26 cellular contexts compared by ENCODE assay signal in the genomic region with DNA sequence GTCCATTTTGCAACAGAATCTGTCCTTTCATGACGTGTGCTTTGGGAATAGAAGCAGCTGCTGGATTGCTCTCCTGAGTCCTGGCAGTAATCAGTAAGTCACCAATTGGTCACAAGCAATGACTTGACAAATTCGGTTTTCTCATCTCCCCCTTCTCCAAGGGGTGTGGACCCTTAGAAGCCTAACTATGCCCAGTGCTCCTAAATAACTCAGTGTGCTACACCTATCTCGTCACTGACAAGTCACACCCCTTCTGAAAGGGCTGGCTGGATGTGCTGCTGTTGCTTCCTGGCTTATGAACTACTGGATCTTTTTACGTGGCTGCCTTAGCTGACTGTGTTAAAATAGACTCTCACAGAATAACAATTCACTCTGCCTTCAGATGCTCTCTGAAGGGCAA.
DNase-seq lines count a peak whose midpoint lies in the region; ATAC-seq, FAIRE-seq and TF ChIP-seq lines count a peak whose summit lies in the region.
"Had no signal": no experiment of that assay in that cellular context is flagged by ENCODE, and none has a peak within 500 bp of the region (broad histone marks: within the 10 kb centered on the region; RNA-seq: fewer than 3 reads in every experiment).

No MANE protein-coding gene starts in this region.

- H3K23me2 ChIP-seq in H1 (ENCODE audit: low read depth, low read length) = no peaks in the 10 kb centered on the region

- H3K27me3 ChIP-seq in GM23338 (ENCODE audit: insufficient read depth) (no peaks in the 10 kb centered on the region), H1 (replicated peaks in 1 of 4; ENCODE audit: control insufficient read depth in 3 of 4, extremely low read depth in 1 of 4, insufficient read depth in 3 of 4, low read length in 3 of 4) (no peaks in the 10 kb centered on the region), upper lobe of right lung (no peaks in the 10 kb centered on the region)
- H3K27me3 ChIP-seq: BLaER1 treated with 17β-estradiol and CSF1 and Interleukin-3, amounts not matched to agents 10 nM and 100 nM; breast epithelium; MG63; sigmoid colon; SJCRH30; stomach; tibial artery had no signal

- no peaks in the 10 kb centered on the region for H3K9me3 Mint-ChIP-seq in GM23338
- H3K9me3 Mint-ChIP-seq in mesothelial cell of epicardium = peaks cover 4% of the 10 kb centered on the region

- no peak for DNase-seq in GM23338 (ENCODE audit: low spot score)
- peak; percentile 30 for DNase-seq in NCI-H460 (ENCODE audit: extremely low read depth, low read depth)
- no peak for DNase-seq in H1 (ENCODE audit: low read depth in 1 of 2, low spot score in 2 of 2)
- DNase-seq in mesothelial cell of epicardium (ENCODE audit: low spot score in 2 of 2, unreplicated experiment in 2 of 2) = no peak
- no peak for DNase-seq in NCI-H1436 (lab: John Stamatoyannopoulos, UW)
- DNase-seq in upper lobe of right lung = no peak
- DNase-seq in glomerular visceral epithelial cell (ENCODE audit: extremely low spot score) = no peak
- DNase-seq in activated CD4-positive, CD25-positive, alpha-beta regulatory T cell (lab: John Stamatoyannopoulos, UW) = no peak
- DNase-seq: activated CD8-positive, alpha-beta T cell treated with anti-CD3 and anti-CD28 coated beads, Interleukin-2, amount 10 ng/mL, durations not matched to agents 7 days and 5 days; activated gamma-delta T cell treated with Interleukin-2 at 50 U/mL for 16 hours; cortex of kidney; left colon; MG63; naive thymus-derived CD4-positive, alpha-beta T cell; NCI-H2081 treated with DMSO at 0.1 percent for 48 hours; NCI-H446; sigmoid colon; stimulated activated CD8-positive, alpha-beta memory T cell treated with anti-CD3 and anti-CD28 coated beads, Interleukin-4, amount 100 ng/mL, for 48 hours; stomach; tibial artery had no signal

- H3K36me3 ChIP-seq in GM23338 (ENCODE audit: insufficient read depth) (no peaks in the 10 kb centered on the region), H1 (ENCODE audit: control insufficient read depth in 2 of 4, insufficient read depth in 4 of 4, low read length in 3 of 4) (no peaks in the 10 kb centered on the region), upper lobe of right lung (no peaks in the 10 kb centered on the region)
- H3K36me3 ChIP-seq: BLaER1 treated with 17β-estradiol and CSF1 and Interleukin-3, amounts not matched to agents 10 nM and 100 nM; breast epithelium; MG63; sigmoid colon; SJCRH30; stomach; tibial artery had no signal

- peak overlapping the region; percentile 23; the same call in 1 of the 2 replicates for H2AFZ ChIP-seq in GM23338
- H2AFZ ChIP-seq in H1 (ENCODE audit: low read length) = peak overlapping the region; percentile 99

- 77% methylated on average over 4 of the region's 4 CpGs; no CpG with 5 or more reads in 1 of the 2 experiments for WGBS in H1 (ENCODE audit: extremely low coverage in 1 of 2, insufficient coverage in 1 of 2, insufficient read length in 1 of 2, insufficient replicate concordance in 2 of 2, low coverage in 1 of 2, low lambda C conversion rate in 2 of 2, missing lambda C conversion rate in 1 of 2), 2 experiments

- FAIRE-seq in H1 (lab: Jason Lieb, UNC) = no peak
- FAIRE-seq: GM12891, TTC549 had no signal

- intact Hi-C loops in upper lobe of right lung (cut with DNase I) = no loop called here

- peak overlapping the region; percentile 65 for H3K27ac Mint-ChIP-seq in GM23338
- peak overlapping the region; percentile 21 for H3K27ac Mint-ChIP-seq in mesothelial cell of epicardium
- H3K27ac Mint-ChIP-seq: activated CD8-positive, alpha-beta T cell treated with anti-CD3 and anti-CD28 coated beads, Interleukin-2, amount 10 ng/mL, durations not matched to agents 7 days and 5 days; naive thymus-derived CD4-positive, alpha-beta T cell had no signal

- H2AK5ac ChIP-seq in H1 (ENCODE audit: low read depth, low read length) = no peak overlapping the region

- no peak overlapping the region for H4K5ac ChIP-seq in H1 (ENCODE audit: insufficient read length, low read depth, low read length)

- no peak overlapping the region for H4K91ac ChIP-seq in H1 (replicated peaks; ENCODE audit: insufficient read length, low read length)

- no peak overlapping the region for H3K14ac ChIP-seq in H1 (ENCODE audit: insufficient read length)

- H3K23ac ChIP-seq in H1 (ENCODE audit: insufficient read length) = no peak overlapping the region

- no peak overlapping the region for H2BK120ac ChIP-seq in H1 (replicated peaks; ENCODE audit: low read depth, low read length)

- H3K56ac ChIP-seq in H1 (replicated peaks; ENCODE audit: insufficient read length, low read depth, low read length) = no peak overlapping the region

- no peaks in the 10 kb centered on the region for H3K27me3 Mint-ChIP-seq in GM23338 (ENCODE audit: insufficient read depth, low read depth, poor library complexity)
- no peaks in the 10 kb centered on the region for H3K27me3 Mint-ChIP-seq in mesothelial cell of epicardium (ENCODE audit: low read depth)
- H3K27me3 Mint-ChIP-seq: naive thymus-derived CD4-positive, alpha-beta T cell had no signal

- H3K4me1 Mint-ChIP-seq in GM23338 (no peaks in the 10 kb centered on the region), mesothelial cell of epicardium (peaks cover 6% of the 10 kb centered on the region)
- H3K4me1 Mint-ChIP-seq: naive thymus-derived CD4-positive, alpha-beta T cell had no signal

- TF ChIP-seq CTCF in GM23338 (conservative IDR thresholded peaks at IDR 0.05; ENCODE audit: low read depth in 2 of 2) (no peak), H1 (IDR thresholded peaks at IDR 0.05; ENCODE audit: control extremely low read depth in 1 of 3, insufficient read depth in 1 of 3, low read depth in 1 of 3, low read length in 3 of 3) (no peak), mesothelial cell of epicardium (IDR thresholded peaks at IDR 0.05; ENCODE audit: unreplicated experiment) (no peak), upper lobe of right lung (IDR thresholded peaks at IDR 0.05) (no peak)

- H4K8ac ChIP-seq in H1 (ENCODE audit: extremely low read depth, insufficient read depth, low read length) = no peak overlapping the region

- H3K4me2 ChIP-seq in GM23338 (no peak overlapping the region), H1 (ENCODE audit: insufficient read depth in 1 of 2, low read depth in 2 of 2, low read length in 2 of 2) (no peak overlapping the region)
- H3K4me2 ChIP-seq: BLaER1 treated with 17β-estradiol and CSF1 and Interleukin-3, amounts not matched to agents 10 nM and 100 nM had no signal

- no peaks in the 10 kb centered on the region for H3K79me1 ChIP-seq in H1 (ENCODE audit: low read depth, low read length)

- no peak overlapping the region for H3K4ac ChIP-seq in H1 (replicated peaks; ENCODE audit: insufficient read length, low read depth, low read length)

- no peak for TF ChIP-seq EP300 in H1 (IDR thresholded peaks at IDR 0.05; ENCODE audit: borderline replicate concordance in 1 of 2, low read depth in 2 of 2, low read length in 2 of 2)

- no peaks in the 10 kb centered on the region for H3K9me2 ChIP-seq in GM23338 (ENCODE audit: insufficient read depth)

- H3F3A ChIP-seq in GM23338 (replicated peaks; ENCODE audit: low read depth) = no peaks in the 10 kb centered on the region

- ATAC-seq in GM23338 (peak; percentile 35; the same call in 1 of the 3 replicates), upper lobe of right lung (no peak)
- ATAC-seq: activated CD8-positive, alpha-beta T cell treated with anti-CD3 and anti-CD28 coated beads, Interleukin-2, amount 10 ng/mL, durations not matched to agents 7 days and 5 days; HCT116; left colon; naive thymus-derived CD4-positive, alpha-beta T cell had no signal

- no peak overlapping the region for H3K27ac ChIP-seq in GM23338 (ENCODE audit: low read depth)
- no peak overlapping the region; the same call in 1 of the 2 replicates for H3K27ac ChIP-seq in H1 (ENCODE audit: low read depth, low read length)
- H3K27ac ChIP-seq in upper lobe of right lung = no peak overlapping the region
- H3K27ac ChIP-seq: BLaER1 treated with 17β-estradiol and CSF1 and Interleukin-3, amounts not matched to agents 10 nM and 100 nM; breast epithelium; sigmoid colon; SJCRH30; stomach; tibial artery had no signal

- H3K9me3 ChIP-seq in H1 (ENCODE audit: insufficient read depth in 2 of 2, low read depth in 1 of 2, low read length in 1 of 2) (no peaks in the 10 kb centered on the region), upper lobe of right lung (no peaks in the 10 kb centered on the region)
- H3K9me3 ChIP-seq: BLaER1 treated with 17β-estradiol and CSF1 and Interleukin-3, amounts not matched to agents 10 nM and 100 nM; breast epithelium; MG63; sigmoid colon; SJCRH30; stomach; tibial artery had no signal

- H2BK15ac ChIP-seq in H1 (ENCODE audit: low read length) = no peak overlapping the region

- no peak for TF ChIP-seq POLR2A in H1 (IDR thresholded peaks at IDR 0.05; ENCODE audit: control extremely low read depth in 1 of 2, low read depth in 2 of 2, low read length in 2 of 2)

- H3K4me3 Mint-ChIP-seq in GM23338 (no peak overlapping the region), mesothelial cell of epicardium (no peak overlapping the region)
- H3K4me3 Mint-ChIP-seq: activated CD8-positive, alpha-beta T cell treated with anti-CD3 and anti-CD28 coated beads, Interleukin-2, amount 10 ng/mL, durations not matched to agents 7 days and 5 days; naive thymus-derived CD4-positive, alpha-beta T cell had no signal

- no peak overlapping the region for H2BK5ac ChIP-seq in H1 (ENCODE audit: low read depth, low read length)

- H4K20me1 ChIP-seq in GM23338 (replicated peaks; ENCODE audit: insufficient read depth) (no peaks in the 10 kb centered on the region), H1 (replicated peaks in 1 of 2; ENCODE audit: control insufficient read depth in 1 of 2, insufficient read depth in 2 of 2, low read length in 2 of 2) (no peaks in the 10 kb centered on the region)
- H4K20me1 ChIP-seq: BLaER1 treated with 17β-estradiol and CSF1 and Interleukin-3, amounts not matched to agents 10 nM and 100 nM had no signal

- no peak overlapping the region for H3K4me3 ChIP-seq in GM23338
- H3K4me3 ChIP-seq in H1 (ENCODE audit: extremely low read depth in 1 of 4, insufficient read depth in 2 of 4, low read depth in 3 of 4, low read length in 4 of 4) = no peak overlapping the region
- no peak overlapping the region for H3K4me3 ChIP-seq in upper lobe of right lung
- H3K4me3 ChIP-seq: BLaER1 treated with 17β-estradiol and CSF1 and Interleukin-3, amounts not matched to agents 10 nM and 100 nM; breast epithelium; MG63; sigmoid colon; SJCRH30; stomach; tibial artery had no signal

- H2BK12ac ChIP-seq in H1 (ENCODE audit: low read depth, low read length) = no peak overlapping the region

- POLR2A ChIA-PET in H1 (lab: Charles Lee; ENCODE audit: partially characterized antibody) = no interaction called here

- no peak overlapping the region for H2BK20ac ChIP-seq in H1 (ENCODE audit: low read length)

- H3K9ac ChIP-seq in H1 (replicated peaks in 1 of 4; ENCODE audit: extremely low read depth in 1 of 4, low read depth in 3 of 4, low read length in 3 of 4) = no peak overlapping the region
- H3K9ac ChIP-seq: BLaER1 treated with 17β-estradiol and CSF1 and Interleukin-3, amounts not matched to agents 10 nM and 100 nM had no signal

- CTCF ChIA-PET in H1 (lab: Charles Lee; ENCODE audit: partially characterized antibody) = no interaction called here

- no peak overlapping the region for H3K18ac ChIP-seq in H1 (ENCODE audit: extremely low read depth, low read length)

- H3K79me2 ChIP-seq in GM23338 (replicated peaks; ENCODE audit: insufficient read depth) = no peaks in the 10 kb centered on the region
- no peaks in the 10 kb centered on the region for H3K79me2 ChIP-seq in H1 (ENCODE audit: control insufficient read depth in 1 of 2, insufficient read depth in 2 of 2, low read length in 2 of 2)

- H3K36me3 Mint-ChIP-seq in GM23338 (ENCODE audit: low read depth) (no peaks in the 10 kb centered on the region), mesothelial cell of epicardium (no peaks in the 10 kb centered on the region)
- H3K36me3 Mint-ChIP-seq: naive thymus-derived CD4-positive, alpha-beta T cell had no signal

- TF ChIP-seq RAD21 in H1 (IDR thresholded peaks at IDR 0.05 in 1 of 2, conservative IDR thresholded peaks at IDR 0.05 in 1 of 2; ENCODE audit: low read depth in 2 of 2, low read length in 2 of 2) = no peak

- H3K4me1 ChIP-seq in GM23338 (ENCODE audit: insufficient read depth) (no peaks in the 10 kb centered on the region), H1 (replicated peaks in 1 of 4; ENCODE audit: control insufficient read depth in 3 of 4, insufficient read depth in 4 of 4, low read length in 3 of 4) (peaks cover 0 to 4% (median 0%) of the 10 kb centered on the region in 4 experiments; a peak in 1 of 7 replicates), upper lobe of right lung (no peaks in the 10 kb centered on the region)
- H3K4me1 ChIP-seq: BLaER1 treated with 17β-estradiol and CSF1 and Interleukin-3, amounts not matched to agents 10 nM and 100 nM; breast epithelium; SJCRH30; stomach; tibial artery had no signal
